12 cellular contexts compared by ENCODE assay signal in the genomic region with DNA sequence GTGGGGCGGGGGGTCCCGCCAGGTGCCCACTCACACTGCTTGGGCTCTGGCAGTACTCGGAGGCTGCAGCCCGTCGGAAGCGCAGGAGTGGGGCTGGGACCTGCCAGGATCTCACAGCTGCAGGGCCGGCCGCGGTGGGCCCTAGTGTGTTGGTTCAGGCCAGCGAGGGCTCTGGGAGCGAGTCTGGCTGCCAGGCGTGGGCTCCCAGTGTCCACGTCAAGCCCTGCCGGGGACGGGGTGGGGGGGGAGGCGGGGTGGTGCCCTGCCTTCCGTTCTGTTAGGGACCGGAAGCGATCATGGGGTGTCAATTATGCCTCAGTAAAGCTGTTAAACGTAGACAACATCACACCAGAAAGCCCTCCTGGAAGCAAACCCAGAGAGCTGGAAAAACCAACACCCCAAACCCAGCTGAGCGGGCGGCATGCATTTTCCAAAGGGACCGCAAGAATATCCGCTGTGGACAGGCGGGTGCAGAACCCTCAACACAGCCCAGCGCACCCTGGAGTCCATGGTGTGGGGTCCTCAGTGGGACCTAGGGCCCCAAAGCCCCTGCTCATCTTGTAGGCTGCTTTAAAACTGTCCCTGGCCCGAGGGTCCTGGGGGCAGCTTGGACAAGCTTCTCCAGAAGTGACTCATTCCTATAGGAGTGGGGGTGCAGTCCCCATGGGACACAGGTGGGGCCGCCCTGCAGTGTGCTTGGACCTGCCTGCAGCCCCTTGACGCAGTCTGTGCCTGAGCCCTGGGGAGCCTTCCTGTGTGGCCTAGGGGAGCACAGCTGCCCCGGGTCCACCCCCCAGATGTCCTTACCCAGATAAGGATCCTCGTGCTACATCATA. TPM values are rescaled to one million over a fixed set of nuclear protein-coding genes. Genes with fewer than 3 reads are reported as not detected.
DNase-seq lines count a peak whose midpoint lies in the region; ATAC-seq and TF ChIP-seq lines count a peak whose summit lies in the region.
"Had no signal": no experiment of that assay in that cellular context is flagged by ENCODE, and none has a peak within 500 bp of the region (broad histone marks: within the 10 kb centered on the region; RNA-seq: fewer than 3 reads in every experiment).

No MANE protein-coding gene starts in this region.

- H3K56ac ChIP-seq in IMR-90 (ENCODE audit: extremely low read depth, insufficient read depth, low read length): no peak overlapping the region

- H3K27me3 Mint-ChIP-seq in endodermal cell (ENCODE audit: insufficient read depth) (peaks cover 17% of the 10 kb centered on the region), Calu3 (ENCODE audit: unreplicated experiment) (no peaks in the 10 kb centered on the region)

- H3K4me1 Mint-ChIP-seq in endodermal cell: peaks cover 28% of the 10 kb centered on the region
- H3K4me1 Mint-ChIP-seq in Calu3 (ENCODE audit: low read depth, unreplicated experiment): peaks cover 9% of the 10 kb centered on the region

- 97% methylated on average over 5 of the region's 31 CpGs; no CpG with 5 or more reads in 1 of the 2 experiments for WGBS in IMR-90 (ENCODE audit: extremely low coverage in 2 of 2, insufficient read length in 1 of 2), 2 experiments
- 88 to 91% methylated on average over 18 to 31 of the region's 31 CpGs for WGBS in endodermal cell (ENCODE audit: insufficient coverage in 1 of 2, insufficient read length in 1 of 2), 2 experiments

- no peak overlapping the region for H3K18ac ChIP-seq in IMR-90 (ENCODE audit: low read depth, low read length)

- no peak overlapping the region for H2AK5ac ChIP-seq in IMR-90 (ENCODE audit: low read depth, low read length)

- peaks cover 0 to 26% of the 10 kb centered on the region in 2 experiments; a peak in 2 of 4 replicates for H3K79me1 ChIP-seq in IMR-90 (ENCODE audit: low read depth in 1 of 2, low read length in 2 of 2)

- H4K91ac ChIP-seq in IMR-90 (ENCODE audit: insufficient read depth, low read depth, low read length): no peak overlapping the region

- H3K4me3 Mint-ChIP-seq in endodermal cell: peak overlapping the region; percentile 95
- H3K4me3 Mint-ChIP-seq in Calu3 (ENCODE audit: low read depth, unreplicated experiment): no peak overlapping the region

- intact Hi-C loops in IMR-90 (cut with micrococcal nuclease) (loop anchor here (2.0 to 10.0 kb wide), 7 partner anchors 152 to 1602 kb away; no protein-coding TSS in a partner anchor), Calu3 (cut with micrococcal nuclease; ENCODE audit: unreplicated experiment) (loop anchor here (2.0 to 5.0 kb wide), 3 partner anchors 212 to 1527 kb away; no protein-coding TSS in a partner anchor)

- H3K36me3 ChIP-seq in IMR-90 (ENCODE audit: control insufficient read depth, insufficient read depth, low read length): peaks cover 14% of the 10 kb centered on the region; the same call in 1 of the 2 replicates
- peaks cover 18% of the 10 kb centered on the region for H3K36me3 ChIP-seq in endodermal cell (ENCODE audit: control insufficient read depth, insufficient read depth, low read length)
- H3K36me3 ChIP-seq: tibial artery had no signal

- H2BK120ac ChIP-seq in IMR-90 (ENCODE audit: low read depth, low read length): no peak overlapping the region

- no peak overlapping the region for H3K4ac ChIP-seq in IMR-90 (ENCODE audit: low read depth, low read length)

- TF ChIP-seq RAD21 in IMR-90 (IDR thresholded peaks at IDR 0.05; ENCODE audit: low read length): no peak

- H4K5ac ChIP-seq in IMR-90 (ENCODE audit: low read depth, low read length): no peak overlapping the region

- no peak overlapping the region for H3K4me2 ChIP-seq in IMR-90 (ENCODE audit: low read depth, low read length)

- H3K27ac Mint-ChIP-seq in endodermal cell: no peak overlapping the region
- no peak overlapping the region for H3K27ac Mint-ChIP-seq in Calu3 (ENCODE audit: unreplicated experiment)

- H2BK5ac ChIP-seq in IMR-90 (ENCODE audit: low read depth, low read length, poor library complexity, severe bottlenecking): no peak overlapping the region

- no TSS peak for BruUV-seq in IMR-90 (replicated peaks; lab: Mats Ljungman, UMichigan)
- BruUV-seq in Calu3 (replicated peaks; lab: Mats Ljungman, UMichigan): no TSS peak

- dilution Hi-C loops in IMR-90 (cut with HindIII; ENCODE audit: low sequenced_read_pairs, unreplicated experiment): no loop called here

- no peak overlapping the region for H3K23ac ChIP-seq in IMR-90 (ENCODE audit: low read depth, low read length)

- peaks cover 10% of the 10 kb centered on the region for H3K36me3 Mint-ChIP-seq in endodermal cell (ENCODE audit: low read depth)
- peaks cover 28% of the 10 kb centered on the region for H3K36me3 Mint-ChIP-seq in Calu3 (ENCODE audit: insufficient read depth, unreplicated experiment)

- ATAC-seq in activated CD4-positive, CD25-positive, alpha-beta regulatory T cell treated with anti-CD3 and anti-CD28 coated beads, Interleukin-2, amount 50 U/mL, for 24 hours: no peak
- no peak for ATAC-seq in IMR-90 (ENCODE audit: low read depth)

- no peak overlapping the region for H2AFZ ChIP-seq in IMR-90 (replicated peaks; ENCODE audit: low read length, poor library complexity)

- H3K4me3 ChIP-seq in IMR-90 (ENCODE audit: insufficient read depth, low read depth, low read length) (no peak overlapping the region), endodermal cell (ENCODE audit: low read length) (no peak overlapping the region)

- peaks cover 29% of the 10 kb centered on the region for H4K20me1 ChIP-seq in IMR-90 (ENCODE audit: insufficient read depth, low read length)

- TF ChIP-seq POLR2A in IMR-90 (IDR thresholded peaks at IDR 0.05; ENCODE audit: low read depth, low read length): no peak

- H3K9ac ChIP-seq in IMR-90 (ENCODE audit: low read depth, low read length) (no peak overlapping the region), endodermal cell (ENCODE audit: extremely low read depth, low read length, poor library complexity, severe bottlenecking) (no peak overlapping the region)

- DNase-seq in activated CD4-positive, CD25-positive, alpha-beta regulatory T cell treated with anti-CD3 and anti-CD28 coated beads, Interleukin-2, amount 50 U/mL, for 72 hours: peak; percentile 32
- DNase-seq in IMR-90 (no peak), endodermal cell (peak; percentile 67), retina (peak; percentile 52), GDM1 (lab: John Stamatoyannopoulos, UW) (no peak), Calu3 (no peak), NCI-H510A (lab: John Stamatoyannopoulos, UW) (no peak)
- DNase-seq: cortex of kidney, NCI-H345 had no signal

- H3K4me1 ChIP-seq in IMR-90 (ENCODE audit: control insufficient read depth, insufficient read depth, low read length): peaks cover 12% of the 10 kb centered on the region; the same call in 1 of the 2 replicates
- peaks cover 5% of the 10 kb centered on the region for H3K4me1 ChIP-seq in endodermal cell (ENCODE audit: control insufficient read depth, insufficient read depth, low read length)

- TF ChIP-seq CTCF in IMR-90 (conservative IDR thresholded peaks at IDR 0.05; ENCODE audit: low read depth, low read length) (no peak), endodermal cell (conservative IDR thresholded peaks at IDR 0.05) (no peak), Calu3 (IDR thresholded peaks at IDR 0.05; ENCODE audit: unreplicated experiment) (no peak)

- no peak overlapping the region for H4K8ac ChIP-seq in IMR-90 (ENCODE audit: low read depth in 2 of 2, low read length in 2 of 2)

- POLR2A ChIA-PET in IMR-90 (lab: Charles Lee; ENCODE audit: unreplicated experiment): no interaction called here

- CTCF ChIA-PET in IMR-90 (lab: Yijun Ruan, JAX) (no interaction called here), Calu3 (lab: Charles Lee) (interaction anchor here (0.5 kb wide), 1 partner anchor 184 kb away, joined by 3 read pairs; no protein-coding TSS in a partner anchor)

- H3K9me3 Mint-ChIP-seq in endodermal cell (no peaks in the 10 kb centered on the region), Calu3 (ENCODE audit: low read depth, unreplicated experiment) (no peaks in the 10 kb centered on the region)

- no peak overlapping the region for H3K14ac ChIP-seq in IMR-90 (replicated peaks; ENCODE audit: low read depth, low read length)

- no peak overlapping the region for H2BK15ac ChIP-seq in IMR-90 (ENCODE audit: low read depth, low read length)

- H2BK20ac ChIP-seq in IMR-90 (ENCODE audit: low read depth, low read length): no peak overlapping the region

- no peak overlapping the region for H3K27ac ChIP-seq in IMR-90 (ENCODE audit: insufficient read depth, low read length)
- H3K27ac ChIP-seq in endodermal cell (ENCODE audit: low read depth, low read length): no peak overlapping the region
- H3K27ac ChIP-seq: SK-N-MC had no signal

- H3K9me3 ChIP-seq in IMR-90 (ENCODE audit: control insufficient read depth, insufficient read depth, low read length) (no peaks in the 10 kb centered on the region), endodermal cell (ENCODE audit: control insufficient read depth, low read length) (no peaks in the 10 kb centered on the region)
- H3K9me3 ChIP-seq: tibial artery had no signal

- no peaks in the 10 kb centered on the region for H3K27me3 ChIP-seq in IMR-90 (ENCODE audit: control insufficient read depth, insufficient read depth, low read length)
- H3K27me3 ChIP-seq in endodermal cell (ENCODE audit: control insufficient read depth, insufficient read depth, low read length, poor library complexity, severe bottlenecking): no peaks in the 10 kb centered on the region
- H3K27me3 ChIP-seq: tibial artery had no signal

- in situ Hi-C loops in IMR-90 (cut with MboI; ENCODE audit: low sequenced_read_pairs): loop anchor here (10.0 to 25.0 kb wide), 5 partner anchors 215 to 435 kb away; a partner anchor contains a TSS

- peaks cover 11% of the 10 kb centered on the region for H3K9me1 ChIP-seq in IMR-90 (ENCODE audit: insufficient read depth, low read length)

- peak overlapping the region; percentile 52 for H2AK9ac ChIP-seq in IMR-90 (replicated peaks; ENCODE audit: low read depth, low read length, poor library complexity)

TF ChIP-seq in IMR-90, 13 proteins besides CTCF, POLR2A, EP300 and RAD21 (continues in another document):
- TF ChIP-seq, protein P1, sequence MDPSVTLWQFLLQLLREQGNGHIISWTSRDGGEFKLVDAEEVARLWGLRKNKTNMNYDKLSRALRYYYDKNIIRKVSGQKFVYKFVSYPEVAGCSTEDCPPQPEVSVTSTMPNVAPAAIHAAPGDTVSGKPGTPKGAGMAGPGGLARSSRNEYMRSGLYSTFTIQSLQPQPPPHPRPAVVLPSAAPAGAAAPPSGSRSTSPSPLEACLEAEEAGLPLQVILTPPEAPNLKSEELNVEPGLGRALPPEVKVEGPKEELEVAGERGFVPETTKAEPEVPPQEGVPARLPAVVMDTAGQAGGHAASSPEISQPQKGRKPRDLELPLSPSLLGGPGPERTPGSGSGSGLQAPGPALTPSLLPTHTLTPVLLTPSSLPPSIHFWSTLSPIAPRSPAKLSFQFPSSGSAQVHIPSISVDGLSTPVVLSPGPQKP (IDR thresholded peaks at IDR 0.05; ENCODE audit: borderline replicate concordance, low read depth, low read length): no peak
- TF ChIP-seq MAFK (IDR thresholded peaks at IDR 0.05; ENCODE audit: low read depth, low read length): no peak

RNA-seq across cellular contexts. Expression of a gene that starts 1.3 kb away (rescaled TPM):
- 29.7 and 29.9 TPM in 2 replicates for total RNA-seq in IMR-90 (2012; rRNA removed)
- polyA plus RNA-seq in IMR-90 (2012; rRNA removed): 36.9 and 39.7 TPM in 2 replicates
- polyA plus RNA-seq in IMR-90 (2012; cell fraction: cytosol; rRNA removed): 22.1 and 48.3 TPM in 2 replicates
- polyA plus RNA-seq in IMR-90 (2012; cell fraction: nucleus; rRNA removed; ENCODE audit: low replicate concordance): 21.0 and 34.4 TPM in 2 replicates
- total RNA-seq in endodermal cell: 100 to 1,000 TPM in 1 of 2 donors, 10 to 100 TPM in 1; 93.0 to 106 TPM
- 81.5 TPM for polyA plus RNA-seq in endodermal cell (2013, experiment 1 of 2)
- polyA plus RNA-seq in endodermal cell (2013, experiment 2 of 2): 79.0 TPM
- 27.6 and 34.6 TPM in 2 replicates for total RNA-seq in Calu3 (2022)

Comparison
In these comparisons a context has a peak if more than half of its experiments do, and no peak if none do; other contexts are left out.
1. DNase-seq: peak in activated CD4-positive, CD25-positive, alpha-beta regulatory T cell treated with anti-CD3 and anti-CD28 coated beads, Interleukin-2, amount 50 U/mL, for 72 hours (single experiment), endodermal cell (single experiment) and retina (single experiment); none in IMR-90 (single experiment), GDM1 (single experiment), Calu3 (single experiment) and NCI-H510A (single experiment).